8 cellular contexts compared by ENCODE assay signal in the genomic region with DNA sequence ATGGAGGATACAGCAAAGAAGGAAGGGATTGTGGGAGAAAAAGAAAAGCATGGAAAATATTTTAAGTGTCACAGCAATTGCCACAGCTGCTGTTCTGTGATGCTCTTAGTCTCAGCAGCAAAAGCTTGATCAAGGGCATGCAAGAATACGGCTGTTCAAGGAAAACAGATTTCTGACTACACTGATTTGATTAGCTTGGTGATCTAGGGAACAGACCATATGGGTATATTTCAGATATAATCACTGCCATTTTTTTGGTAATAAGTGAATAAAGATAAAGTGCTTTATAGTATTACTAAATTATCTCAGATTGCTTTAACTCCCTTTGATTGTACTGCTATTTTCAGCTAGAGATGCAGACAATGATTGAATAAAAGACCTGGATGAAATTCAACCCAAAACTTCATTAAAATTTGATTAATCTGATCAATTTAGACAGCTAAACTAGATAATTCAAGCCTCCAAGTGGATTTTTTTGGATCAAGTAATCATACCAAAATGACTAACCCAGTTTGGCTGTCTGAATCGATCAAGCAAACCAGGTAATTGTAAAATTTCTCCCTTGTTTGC.
"Had no signal": no experiment of that assay in that cellular context is flagged by ENCODE, and none has a peak within 500 bp of the region (broad histone marks: within the 10 kb centered on the region; RNA-seq: fewer than 3 reads in every experiment).

No MANE protein-coding gene starts in this region.

- DNase-seq: GOT3, H7, HFFc6, IMR-90, KBM-7 had no signal

- H3K9me3 ChIP-seq: HAP-1 had no signal

- H3K36me3 ChIP-seq: HAP-1 had no signal

- H3K4me3 ChIP-seq: HAP-1 had no signal

- ATAC-seq: HCT116 had no signal

- FAIRE-seq: HTR-8/SVneo had no signal

- H3K4me1 ChIP-seq: HAP-1 had no signal
